In the genomic region with DNA sequence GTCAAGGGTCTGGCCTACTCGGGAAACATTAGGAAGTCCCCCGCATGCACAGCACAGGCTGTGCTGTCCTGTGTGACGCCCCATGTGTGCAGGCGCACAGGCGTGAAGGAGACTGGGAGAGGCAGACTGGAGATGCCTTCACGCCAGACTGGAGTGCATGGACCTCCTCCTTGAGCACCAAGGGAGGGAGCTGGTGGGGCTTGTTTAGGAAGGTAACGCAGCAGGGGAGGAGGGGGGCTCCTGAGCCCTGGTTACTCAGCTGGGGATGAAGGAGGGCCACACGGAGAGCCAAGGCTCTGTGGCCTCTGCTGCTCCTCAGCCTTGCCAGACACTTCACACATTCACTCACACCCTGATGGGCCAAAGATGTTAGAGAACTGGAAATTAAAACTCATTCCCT, we compare ENCODE assay signal across 35 cellular contexts. TPM values are rescaled to one million over a fixed set of nuclear protein-coding genes. Genes with fewer than 3 reads are reported as not detected.
A peak's percentile ranks its signal among the peaks of the same experiment; 100 is the strongest.
DNase-seq lines count a peak whose midpoint lies in the region; ATAC-seq and TF ChIP-seq lines count a peak whose summit lies in the region.
"Had no signal": no experiment of that assay in that cellular context is flagged by ENCODE, and none has a peak within 500 bp of the region (broad histone marks: within the 10 kb centered on the region; RNA-seq: fewer than 3 reads in every experiment).

No MANE protein-coding gene starts in this region.

- no peak overlapping the region for H3K4me3 Mint-ChIP-seq in brain
- no peak overlapping the region for H3K4me3 Mint-ChIP-seq in progenitor cell of endocrine pancreas (ENCODE audit: low read depth)
- H3K4me3 Mint-ChIP-seq: HFFc6; memory B cell; T-helper 2 cell treated with Interferon-gamma antibody and Interleukin-4, amounts not matched to agents 5 μg/mL and 100 μg/mL, for 36 hours had no signal

- H3K4me3 ChIP-seq in DND-41 (ENCODE audit: low read depth in 1 of 2, low read length in 2 of 2) = no peak overlapping the region
- H3K4me3 ChIP-seq in coronary artery = no peak overlapping the region
- H3K4me3 ChIP-seq: colonic mucosa, heart left ventricle, upper lobe of right lung had no signal

- H3K4me2 ChIP-seq in DND-41 (ENCODE audit: insufficient read depth, low read length) = no peak overlapping the region

- H3K27ac ChIP-seq in DND-41 (ENCODE audit: low read length) (peak overlapping the region; percentile 57), KOPT-K1 (ENCODE audit: low read depth, low read length, poor library complexity, severe bottlenecking) (peak overlapping the region; percentile 34), coronary artery (no peak overlapping the region)
- H3K27ac ChIP-seq: colonic mucosa, upper lobe of right lung had no signal

- peaks cover 0 to 4% (median 3%) of the 10 kb centered on the region in 5 experiments for H3K9me3 Mint-ChIP-seq in brain
- H3K9me3 Mint-ChIP-seq in progenitor cell of endocrine pancreas (ENCODE audit: low read depth) = no peaks in the 10 kb centered on the region
- H3K9me3 Mint-ChIP-seq: HFFc6; memory B cell; T-helper 2 cell treated with Interferon-gamma antibody and Interleukin-4, amounts not matched to agents 5 μg/mL and 100 μg/mL, for 36 hours had no signal

- H3K4me1 Mint-ChIP-seq in brain = peaks cover 59% of the 10 kb centered on the region
- peaks cover 24% of the 10 kb centered on the region for H3K4me1 Mint-ChIP-seq in progenitor cell of endocrine pancreas (ENCODE audit: low read depth)

- H3K27me3 Mint-ChIP-seq in brain (no peaks in the 10 kb centered on the region), progenitor cell of endocrine pancreas (no peaks in the 10 kb centered on the region)
- H3K27me3 Mint-ChIP-seq: memory B cell had no signal

- H3K27ac Mint-ChIP-seq in brain = peak overlapping the region in 3 of 5 experiments; percentile 10 to 88 (median 28)
- peak overlapping the region; percentile 54 for H3K27ac Mint-ChIP-seq in progenitor cell of endocrine pancreas
- H3K27ac Mint-ChIP-seq: HFFc6; memory B cell; T-helper 2 cell treated with Interferon-gamma antibody and Interleukin-4, amounts not matched to agents 5 μg/mL and 100 μg/mL, for 36 hours had no signal

- H4K20me1 ChIP-seq in DND-41 (ENCODE audit: insufficient read depth, low read length) = peaks cover 57% of the 10 kb centered on the region

- TF ChIP-seq CTCF in DND-41 (IDR thresholded peaks at IDR 0.05; ENCODE audit: borderline replicate concordance, extremely low read depth, low read length, poor library complexity, severe bottlenecking) = no peak
- no peak for TF ChIP-seq CTCF in brain (conservative IDR thresholded peaks at IDR 0.05)
- TF ChIP-seq CTCF in progenitor cell of endocrine pancreas (IDR thresholded peaks at IDR 0.05; ENCODE audit: unreplicated experiment) = no peak
- no peak for TF ChIP-seq CTCF in GM10266 (IDR thresholded peaks at IDR 0.05; ENCODE audit: control insufficient read depth, insufficient read depth, low read depth, missing control alignments)
- TF ChIP-seq CTCF in coronary artery (IDR thresholded peaks at IDR 0.05) = no peak

- H3K36me3 ChIP-seq in DND-41 (ENCODE audit: insufficient read depth, low read length) (peaks cover 13% of the 10 kb centered on the region), KOPT-K1 (ENCODE audit: insufficient read depth, low read length) (peaks cover 8% of the 10 kb centered on the region; the same call in 1 of the 2 replicates)
- H3K36me3 ChIP-seq: colonic mucosa, heart left ventricle, upper lobe of right lung had no signal

- H2AFZ ChIP-seq in DND-41 (ENCODE audit: low read depth, low read length) = no peak overlapping the region

- ATAC-seq in DND-41 (ENCODE audit: insufficient read depth, low read depth) = no peak
- ATAC-seq: Panc1, psoas muscle, upper lobe of right lung had no signal

- H3K9me3 ChIP-seq in DND-41 (ENCODE audit: insufficient read depth, low read length, severe bottlenecking) (no peaks in the 10 kb centered on the region), KOPT-K1 (ENCODE audit: insufficient read depth, low read length, poor library complexity, severe bottlenecking) (no peaks in the 10 kb centered on the region)
- H3K9me3 ChIP-seq: Caco-2, colonic mucosa, heart left ventricle, psoas muscle, upper lobe of right lung had no signal

- H3K79me2 ChIP-seq in DND-41 (ENCODE audit: insufficient read depth, low read length) = peaks cover 95% of the 10 kb centered on the region

- H3K36me3 Mint-ChIP-seq in brain = peaks cover 40% of the 10 kb centered on the region
- H3K36me3 Mint-ChIP-seq in progenitor cell of endocrine pancreas (ENCODE audit: insufficient read depth) = peaks cover 7% of the 10 kb centered on the region
- H3K36me3 Mint-ChIP-seq: memory B cell had no signal

- peaks cover 65% of the 10 kb centered on the region for H3K4me1 ChIP-seq in DND-41 (ENCODE audit: insufficient read depth, low read length)
- H3K4me1 ChIP-seq: Caco-2, colonic mucosa, upper lobe of right lung had no signal

- DNase-seq in DND-41 (no peak), progenitor cell of endocrine pancreas (ENCODE audit: low spot score, unreplicated experiment) (no peak), GM10266 (ENCODE audit: extremely low spot score) (no peak), coronary artery (ENCODE audit: low spot score) (no peak)
- no peak for DNase-seq in activated effector memory CD4-positive, alpha-beta T cell treated with Interleukin-2 at 50 U/mL for 16 hours
- no peak for DNase-seq in stimulated activated CD4-positive, alpha-beta T cell treated with anti-CD3 and anti-CD28 coated beads, Interleukin-12 subunit alpha, Interleukin-12 subunit beta, amount 100 ng/mL, for 4 hours
- DNase-seq: activated CD4-positive, alpha-beta T cell treated with anti-CD3 and anti-CD28 coated beads for 4 hours; activated gamma-delta T cell treated with Interleukin-2 at 50 U/mL for 16 hours; activated T-cell treated with anti-CD3 and anti-CD28 coated beads for 4 hours; C1 segment of cervical spinal cord; Caco-2; colonic mucosa; effector memory CD4-positive, alpha-beta T cell; heart left ventricle; HFFc6; NCI-H1092 treated with DMSO at 0.1 percent for 48 hours; NCI-H187 treated with DMSO at 0.1 percent for 48 hours; NCI-H2171 treated with DMSO at 0.1 percent for 48 hours; NCI-H524; NK-92 treated with Interleukin-12 subunit alpha and Interleukin-12 subunit beta, amount 100 ng/mL, for 24 hours; psoas muscle; SHP77; small intestine; stimulated activated CD4-positive, alpha-beta T cell treated with anti-CD3 and anti-CD28 coated beads, Interleukin-1b, Interleukin-23, amount 100 ng/mL, for 48 hours; substantia nigra; upper lobe of right lung had no signal

- H3K9ac ChIP-seq in DND-41 (ENCODE audit: low read depth, low read length) = no peak overlapping the region

- H3K27me3 ChIP-seq in DND-41 (ENCODE audit: insufficient read depth, low read length, poor library complexity) = no peaks in the 10 kb centered on the region
- H3K27me3 ChIP-seq: colonic mucosa, heart left ventricle, upper lobe of right lung had no signal

RNA-seq across cellular contexts. Expression of a gene that starts 7.7 kb away (rescaled TPM):
- polyA plus RNA-seq in brain (ENCODE audit: insufficient read depth, low read depth, low replicate concordance) = 30.0 TPM
- 43.8 and 47.7 TPM in 2 replicates for total RNA-seq in progenitor cell of endocrine pancreas

RNA-seq across cellular contexts. Expression of a gene that starts 7.8 kb away (rescaled TPM):
- 0.53 TPM for polyA plus RNA-seq in brain (ENCODE audit: insufficient read depth, low read depth, low replicate concordance)
- 1.4 and 1.8 TPM in 2 replicates for total RNA-seq in progenitor cell of endocrine pancreas
- total RNA-seq: bronchial epithelial cell, Daoy, fibroblast of villous mesenchyme, HFFc6, myocyte, psoas muscle had no signal

RNA-seq across cellular contexts. Expression of a gene that starts 20.5 kb away (rescaled TPM):
- polyA plus RNA-seq in brain (ENCODE audit: insufficient read depth, low read depth, low replicate concordance) = 71.6 TPM
- 94.7 and 98.9 TPM in 2 replicates for total RNA-seq in progenitor cell of endocrine pancreas

RNA-seq across cellular contexts. Expression of a gene that starts 49.6 kb away (rescaled TPM):
- 18.5 TPM for polyA plus RNA-seq in brain (ENCODE audit: insufficient read depth, low read depth, low replicate concordance)
- total RNA-seq in progenitor cell of endocrine pancreas = 87.1 and 94.7 TPM in 2 replicates

RNA-seq across cellular contexts. Expression of a gene that starts 53.7 kb away (rescaled TPM):
- polyA plus RNA-seq in brain (ENCODE audit: insufficient read depth, low read depth, low replicate concordance) = 0.54 TPM
- not detected in 2 replicates for total RNA-seq in progenitor cell of endocrine pancreas
- total RNA-seq: bronchial epithelial cell, Caco-2, colonic mucosa, Daoy, fibroblast of villous mesenchyme, HFFc6, myocyte, psoas muscle had no signal

Comparison
In these comparisons a context has a peak if more than half of its experiments do, and no peak if none do; other contexts are left out.
1. H3K27ac ChIP-seq: peak in DND-41 (single experiment) and KOPT-K1 (single experiment); none in coronary artery (0 of 2).